In genomic region chr3:194632211-194632982, GRCh38 we compare ENCODE assay signal across 8 cellular contexts. TPM values are rescaled to one million over a fixed set of nuclear protein-coding genes. Genes with fewer than 3 reads are reported as not detected.
DNase-seq lines count a peak whose midpoint lies in the region; ATAC-seq, FAIRE-seq and TF ChIP-seq lines count a peak whose summit lies in the region.

No MANE protein-coding gene starts in this region.

- H3K9me2 ChIP-seq in GM23248 (ENCODE audit: insufficient read depth), result no peaks in the 10 kb centered on the region

- H3K4me3 Mint-ChIP-seq in endodermal cell, result peak overlapping the region; percentile 80

- H3K27ac Mint-ChIP-seq in endodermal cell, result peak overlapping the region; percentile 78

- peaks cover 16% of the 10 kb centered on the region for H3K9me3 Mint-ChIP-seq in endodermal cell

- no peaks in the 10 kb centered on the region for H3K27me3 Mint-ChIP-seq in endodermal cell (ENCODE audit: insufficient read depth)

- CTCF ChIA-PET in RWPE1 (lab: Yijun Ruan, JAX), result no interaction called here

- H3K9ac ChIP-seq in GM23248 (peak overlapping the region; percentile 84), endodermal cell (ENCODE audit: extremely low read depth, low read length, poor library complexity, severe bottlenecking) (peak overlapping the region; percentile 38), mucosa of stomach (ENCODE audit: low read length) (peak overlapping the region; percentile 80)

- peaks cover 24% of the 10 kb centered on the region for H3K36me3 Mint-ChIP-seq in endodermal cell (ENCODE audit: low read depth)

- in situ Hi-C loops in GM23248 (cut with MboI), result no loop called here

- H3K27ac ChIP-seq in GM23248, result peak overlapping the region; percentile 65
- H3K27ac ChIP-seq in RWPE1, result peak overlapping the region; percentile 93
- no peak overlapping the region for H3K27ac ChIP-seq in endodermal cell (ENCODE audit: low read depth, low read length)

- POLR2A ChIA-PET in RWPE1 (lab: Yijun Ruan, JAX; ENCODE audit: low non-redundant PET), result interaction anchor here (0.6 kb wide), 1 partner anchor 38 kb away, joined by 5 read pairs; no protein-coding TSS in a partner anchor

- H3F3A ChIP-seq in GM23248 (ENCODE audit: insufficient read depth), result no peaks in the 10 kb centered on the region; the same call in 1 of the 2 replicates

- H3K4me3 ChIP-seq in GM23248 (peak overlapping the region; percentile 83), endodermal cell (ENCODE audit: low read length) (peak overlapping the region; percentile 87), mucosa of stomach (ENCODE audit: low read length) (peak overlapping the region; percentile 26)

- TF ChIP-seq CTCF in RWPE1 (conservative IDR thresholded peaks at IDR 0.05; ENCODE audit: low read depth), result no peak
- TF ChIP-seq CTCF in endodermal cell (conservative IDR thresholded peaks at IDR 0.05), result no peak

- 42 to 44% methylated on average over 17 of the region's 17 CpGs for WGBS in GM23248 (ENCODE audit: low coverage in 1 of 2, low lambda C conversion rate in 2 of 2, missing lambda C conversion rate in 2 of 2), 2 experiments
- WGBS in endodermal cell (ENCODE audit: insufficient coverage in 1 of 2, insufficient read length in 1 of 2), 2 experiments, result 70 to 80% methylated on average over 11 to 17 of the region's 17 CpGs

- FAIRE-seq in GM12891 (lab: Jason Lieb, UNC), result no peak

- H3K4me2 ChIP-seq in GM23248 (ENCODE audit: unreplicated experiment), result peak overlapping the region; percentile 58

- peaks cover 8% of the 10 kb centered on the region; the same call in 1 of the 2 replicates for H3K36me3 ChIP-seq in GM23248 (ENCODE audit: low read depth)
- peaks cover 28% of the 10 kb centered on the region for H3K36me3 ChIP-seq in endodermal cell (ENCODE audit: control insufficient read depth, insufficient read depth, low read length)
- H3K36me3 ChIP-seq in mucosa of stomach (ENCODE audit: control insufficient read depth, insufficient read depth, low read length), result no peaks in the 10 kb centered on the region

- ATAC-seq in HG03095 (IDR thresholded peaks at IDR 0.05; ENCODE audit: unreplicated experiment), result no peak

- DNase-seq in AG20443 (ENCODE audit: low spot score) (peak; percentile 57), GM23248 (peak; percentile 66), RWPE1 (ENCODE audit: low spot score) (peak; percentile 41), endodermal cell (no peak), GM12891 (ENCODE audit: insufficient read length, low spot score) (no peak), NCI-H1694 treated with DMSO at 0.1 percent for 48 hours (lab: John Stamatoyannopoulos, UW) (no peak)

- H3K27me3 ChIP-seq in GM23248 (replicated peaks; ENCODE audit: insufficient read depth) (no peaks in the 10 kb centered on the region), endodermal cell (ENCODE audit: control insufficient read depth, insufficient read depth, low read length, poor library complexity, severe bottlenecking) (no peaks in the 10 kb centered on the region), mucosa of stomach (ENCODE audit: control insufficient read depth, insufficient read depth, low read length) (no peaks in the 10 kb centered on the region)

- no peaks in the 10 kb centered on the region for H4K20me1 ChIP-seq in GM23248 (ENCODE audit: insufficient read depth)

- H3K4me1 ChIP-seq in GM23248 (ENCODE audit: insufficient read depth) (no peaks in the 10 kb centered on the region), endodermal cell (ENCODE audit: control insufficient read depth, insufficient read depth, low read length) (no peaks in the 10 kb centered on the region), mucosa of stomach (ENCODE audit: control insufficient read depth, insufficient read depth, low read length) (no peaks in the 10 kb centered on the region)

- peaks cover 33% of the 10 kb centered on the region for H3K79me2 ChIP-seq in GM23248 (ENCODE audit: insufficient read depth)

- H3K9me3 ChIP-seq in GM23248 (ENCODE audit: low read depth), result no peaks in the 10 kb centered on the region
- H3K9me3 ChIP-seq in endodermal cell (ENCODE audit: control insufficient read depth, low read length), result peaks cover 28% of the 10 kb centered on the region
- H3K9me3 ChIP-seq in mucosa of stomach (ENCODE audit: control insufficient read depth, low read length), result no peaks in the 10 kb centered on the region

- no peak for TF ChIP-seq POLR2A in GM12891 (IDR thresholded peaks at IDR 0.05; ENCODE audit: low read depth, low read length)

- peak overlapping the region; percentile 82 for H2AFZ ChIP-seq in GM23248

- H3K4me1 Mint-ChIP-seq in endodermal cell, result peaks cover 7% of the 10 kb centered on the region

TF ChIP-seq in GM12891, 5 proteins besides CTCF, POLR2A, EP300 and RAD21:
- TF ChIP-seq POLR2AphosphoS5 (IDR thresholded peaks at IDR 0.05; ENCODE audit: low read depth, low read length), result no peak

RNA-seq across cellular contexts. Expression of gene TMEM44, which starts 0.8 kb away (rescaled TPM):
- 14.6 and 26.3 TPM in 2 replicates for total RNA-seq in GM23248 (2014; rRNA removed; shearing (Covaris generic))
- 13.1 and 14.3 TPM in 2 replicates for polyA plus RNA-seq in GM23248 (2016; fragmentation: Nextera tagmentation; extraction: Ambion mirVana)
- 10 to 100 TPM; 31.0 to 34.4 TPM for total RNA-seq in endodermal cell
- polyA plus RNA-seq in endodermal cell (2013, experiment 1 of 2), result 18.4 TPM
- 22.1 TPM for polyA plus RNA-seq in endodermal cell (2013, experiment 2 of 2)
- 5.9 TPM for polyA plus RNA-seq in GM12891 (2012; ENCODE audit: low read depth, missing spikeins)

RNA-seq across cellular contexts. Expression of gene LSG1, which starts 39.6 kb away (rescaled TPM):
- 27.2 and 36.5 TPM in 2 replicates for total RNA-seq in GM23248 (2014; rRNA removed; shearing (Covaris generic))
- 26.9 and 31.1 TPM in 2 replicates for polyA plus RNA-seq in GM23248 (2016; fragmentation: Nextera tagmentation; extraction: Ambion mirVana)
- total RNA-seq in endodermal cell, result 10 to 100 TPM; 38.3 to 44.7 TPM
- polyA plus RNA-seq in endodermal cell (2013, experiment 1 of 2), result 31.6 TPM
- 30.8 TPM for polyA plus RNA-seq in endodermal cell (2013, experiment 2 of 2)
- polyA plus RNA-seq in GM12891 (2012; ENCODE audit: low read depth, missing spikeins), result 21.1 TPM

RNA-seq across cellular contexts. Expression of gene FAM43A, which starts 53.3 kb away (rescaled TPM):
- total RNA-seq in GM23248 (2014; rRNA removed; shearing (Covaris generic)), result 19.0 and 23.0 TPM in 2 replicates
- 8.0 and 8.8 TPM in 2 replicates for polyA plus RNA-seq in GM23248 (2016; fragmentation: Nextera tagmentation; extraction: Ambion mirVana)
- 1 to 10 TPM in 1 of 2 donors, under 1 TPM in 1; 0.58 to 4.4 TPM for total RNA-seq in endodermal cell
- 6.2 TPM for polyA plus RNA-seq in endodermal cell (2013, experiment 1 of 2)
- 5.7 TPM for polyA plus RNA-seq in endodermal cell (2013, experiment 2 of 2)
- 4.6 TPM for polyA plus RNA-seq in GM12891 (2012; ENCODE audit: low read depth, missing spikeins)

Comparison
In these comparisons a context has a peak if more than half of its experiments do, and no peak if none do; other contexts are left out.
1. DNase-seq: peak in AG20443 (single experiment), GM23248 (single experiment) and RWPE1 (single experiment); none in endodermal cell (single experiment), GM12891 (single experiment) and NCI-H1694 treated with DMSO at 0.1 percent for 48 hours (single experiment).
2. H3K4me3 ChIP-seq: peak in every context shown above with its lines; median percentile 87 in endodermal cell; 83 in GM23248; 26 in mucosa of stomach.
3. Peak in every context shown above with its lines, with median percentiles within 50 percentile points of each other: H3K9ac ChIP-seq.